ENCODE assay signal across 13 cellular contexts in the genomic region with DNA sequence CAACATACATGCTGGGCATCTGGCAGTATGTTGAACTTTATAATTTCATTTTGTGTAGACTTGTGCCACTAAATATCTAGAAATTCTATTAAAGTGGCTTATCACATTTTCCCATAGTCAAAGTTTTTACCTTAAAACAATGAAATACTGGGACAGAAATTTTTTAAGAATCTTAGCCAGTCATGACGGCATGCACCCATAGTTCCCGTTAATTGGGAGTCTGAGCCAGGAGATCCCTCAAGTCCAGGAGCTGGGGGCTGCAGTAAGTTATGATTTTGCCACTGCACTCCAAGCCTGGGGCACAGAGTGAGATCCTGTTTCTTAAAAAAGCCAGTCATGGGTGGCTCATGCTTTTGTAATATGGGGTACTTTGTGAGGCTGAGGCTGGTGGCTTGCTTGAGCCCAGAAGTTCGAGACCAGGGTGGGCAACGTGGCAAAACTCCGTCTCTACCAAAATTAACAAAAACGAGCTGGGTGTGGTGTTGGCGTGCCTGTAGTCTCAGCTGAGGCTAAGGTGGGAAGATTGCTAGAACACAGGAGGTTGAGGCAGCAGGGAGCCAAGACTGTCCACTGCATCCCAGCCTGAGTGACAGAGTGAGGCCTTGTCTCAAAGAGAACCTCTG. TPM values are rescaled to one million over a fixed set of nuclear protein-coding genes. Genes with fewer than 3 reads are reported as not detected.
DNase-seq lines count a peak whose midpoint lies in the region; ATAC-seq and TF ChIP-seq lines count a peak whose summit lies in the region.
"Had no signal": no experiment of that assay in that cellular context is flagged by ENCODE, and none has a peak within 500 bp of the region (broad histone marks: within the 10 kb centered on the region; RNA-seq: fewer than 3 reads in every experiment).

No MANE protein-coding gene starts in this region.

- peaks cover 0 to 1% of the 10 kb centered on the region in 2 donors for H3K27me3 Mint-ChIP-seq in CD8-positive, alpha-beta memory T cell
- peaks cover 12% of the 10 kb centered on the region for H3K27me3 Mint-ChIP-seq in activated naive CD8-positive, alpha-beta T cell treated with anti-CD3 and anti-CD28 coated beads for 36 hours
- H3K27me3 Mint-ChIP-seq in natural killer cell (ENCODE audit: low read depth in 2 of 2) = no peaks in the 10 kb centered on the region

- H3K4me2 ChIP-seq in IMR-90 (ENCODE audit: low read depth, low read length) = no peak overlapping the region

- H3K9ac ChIP-seq in IMR-90 (ENCODE audit: low read depth, low read length) = 0 out of 2 replicates have a peak overlapping the region, but pooled peaks have one; percentile 14

- no peak overlapping the region for H3K27ac ChIP-seq in CD8-positive, alpha-beta memory T cell (ENCODE audit: low read depth, low read length)
- H3K27ac ChIP-seq in IMR-90 (ENCODE audit: insufficient read depth, low read length) (peak overlapping the region; percentile 13; the same call in 1 of the 2 replicates), heart right ventricle (no peak overlapping the region)
- H3K27ac ChIP-seq: prostate gland, WERI-Rb-1 had no signal

- no peak for TF ChIP-seq POLR2A in IMR-90 (IDR thresholded peaks at IDR 0.05; ENCODE audit: low read depth, low read length)

- peaks cover 12 to 78% (median 28%) of the 10 kb centered on the region in 3 donors for H3K36me3 Mint-ChIP-seq in CD8-positive, alpha-beta memory T cell
- H3K36me3 Mint-ChIP-seq in activated naive CD8-positive, alpha-beta T cell treated with anti-CD3 and anti-CD28 coated beads for 36 hours = peaks cover 72% of the 10 kb centered on the region
- peaks cover 20% of the 10 kb centered on the region for H3K36me3 Mint-ChIP-seq in natural killer cell

- no peak overlapping the region for H2AFZ ChIP-seq in IMR-90 (replicated peaks; ENCODE audit: low read length, poor library complexity)

- peaks cover 40% of the 10 kb centered on the region for H3K4me1 ChIP-seq in CD8-positive, alpha-beta memory T cell (ENCODE audit: insufficient read depth, low read length)
- H3K4me1 ChIP-seq in IMR-90 (ENCODE audit: control insufficient read depth, insufficient read depth, low read length) (peaks cover 2% of the 10 kb centered on the region; the same call in 1 of the 2 replicates), heart right ventricle (peaks cover 2 to 53% (median 31%) of the 10 kb centered on the region in 9 donors)
- H3K4me1 ChIP-seq: prostate gland had no signal

- no peaks in the 10 kb centered on the region for H3K27me3 ChIP-seq in CD8-positive, alpha-beta memory T cell (ENCODE audit: insufficient read depth, low read length, poor library complexity, severe bottlenecking)
- no peaks in the 10 kb centered on the region for H3K27me3 ChIP-seq in IMR-90 (ENCODE audit: control insufficient read depth, insufficient read depth, low read length)
- no peaks in the 10 kb centered on the region for H3K27me3 ChIP-seq in heart right ventricle

- no peak overlapping the region for H3K14ac ChIP-seq in IMR-90 (replicated peaks; ENCODE audit: low read depth, low read length)

- in situ Hi-C loops in IMR-90 (cut with MboI; ENCODE audit: low sequenced_read_pairs) = no loop called here

- H3K9me3 ChIP-seq in CD8-positive, alpha-beta memory T cell (ENCODE audit: low read length) = no peaks in the 10 kb centered on the region
- H3K9me3 ChIP-seq in IMR-90 (ENCODE audit: control insufficient read depth, insufficient read depth, low read length) (no peaks in the 10 kb centered on the region), heart right ventricle (no peaks in the 10 kb centered on the region)
- H3K9me3 ChIP-seq: prostate gland had no signal

- TF ChIP-seq RAD21 in IMR-90 (IDR thresholded peaks at IDR 0.05; ENCODE audit: low read length) = no peak

- H2AK5ac ChIP-seq in IMR-90 (ENCODE audit: low read depth, low read length) = no peak overlapping the region

- peaks cover 22 to 40% of the 10 kb centered on the region in 2 experiments for H3K79me1 ChIP-seq in IMR-90 (ENCODE audit: low read depth in 1 of 2, low read length in 2 of 2)

- intact Hi-C loops in IMR-90 (cut with micrococcal nuclease) = no loop called here
- intact Hi-C loops in natural killer cell (cut with micrococcal nuclease) = loop anchor here (5.0 kb wide), 1 partner anchor 357 kb away; the partner anchor contains the start of genes SCN11A and WDR48
- intact Hi-C loops in heart right ventricle (cut with DNase I) = loop anchor here in 2 of 10 donors (5.0 kb wide), 2 partner anchors 38 to 898 kb away; partner anchors contain the start of gene EIF1B (in 1 of the 2)

- H3K9me1 ChIP-seq in IMR-90 (ENCODE audit: insufficient read depth, low read length) = peaks cover 8% of the 10 kb centered on the region; the same call in 1 of the 2 replicates

- H2BK15ac ChIP-seq in IMR-90 (ENCODE audit: low read depth, low read length) = no peak overlapping the region

- dilution Hi-C loops in IMR-90 (cut with HindIII; ENCODE audit: low sequenced_read_pairs, unreplicated experiment) = no loop called here

- POLR2A ChIA-PET in CD8-positive, alpha-beta memory T cell (lab: Charles Lee) = interaction anchor here (0.7 kb wide), 1 partner anchor 90 kb away, joined by 7 read pairs; no protein-coding TSS in a partner anchor
- POLR2A ChIA-PET in IMR-90 (lab: Charles Lee; ENCODE audit: unreplicated experiment) = interaction anchor here (0.6 kb wide), 1 partner anchor 117 kb away, joined by 4 read pairs; no protein-coding TSS in a partner anchor

- ATAC-seq in IMR-90 (ENCODE audit: low read depth) = no peak
- no peak for ATAC-seq in natural killer cell
- ATAC-seq in GM21447 (IDR thresholded peaks at IDR 0.05; ENCODE audit: unreplicated experiment) = no peak
- no peak for ATAC-seq in heart right ventricle

- no peak overlapping the region for H3K4ac ChIP-seq in IMR-90 (ENCODE audit: low read depth, low read length)

- peaks cover 44% of the 10 kb centered on the region for H3K36me3 ChIP-seq in CD8-positive, alpha-beta memory T cell (ENCODE audit: insufficient read depth, low read length)
- H3K36me3 ChIP-seq in IMR-90 (ENCODE audit: control insufficient read depth, insufficient read depth, low read length) (peaks cover 52% of the 10 kb centered on the region), heart right ventricle (peaks cover 0 to 70% (median 54%) of the 10 kb centered on the region in 9 donors)

- H4K91ac ChIP-seq in IMR-90 (ENCODE audit: insufficient read depth, low read depth, low read length) = no peak overlapping the region

- no peak for TF ChIP-seq CTCF in IMR-90 (conservative IDR thresholded peaks at IDR 0.05; ENCODE audit: low read depth, low read length)
- no peak for TF ChIP-seq CTCF in natural killer cell (IDR thresholded peaks at IDR 0.05)
- TF ChIP-seq CTCF in foreskin fibroblast (IDR thresholded peaks at IDR 0.05; ENCODE audit: low read depth, low read length) = no peak
- no peak for TF ChIP-seq CTCF in heart right ventricle (IDR thresholded peaks at IDR 0.05)

- H3K4me3 Mint-ChIP-seq in CD8-positive, alpha-beta memory T cell = peak overlapping the region; percentile 9 to 91 (median 50)
- H3K4me3 Mint-ChIP-seq in activated naive CD8-positive, alpha-beta T cell treated with anti-CD3 and anti-CD28 coated beads for 36 hours = peak overlapping the region; percentile 98
- peak overlapping the region; percentile 40 for H3K4me3 Mint-ChIP-seq in natural killer cell

- H2BK120ac ChIP-seq in IMR-90 (ENCODE audit: low read depth, low read length) = no peak overlapping the region

- H3K56ac ChIP-seq in IMR-90 (ENCODE audit: extremely low read depth, insufficient read depth, low read length) = no peak overlapping the region

- no peak for DNase-seq in CD8-positive, alpha-beta memory T cell
- DNase-seq in IMR-90 (no peak), natural killer cell (no peak), CD1c-positive myeloid dendritic cell (ENCODE audit: extremely low spot score) (no peak), foreskin fibroblast (no peak), heart right ventricle (no peak)
- no peak for DNase-seq in activated naive CD8-positive, alpha-beta T cell treated with anti-CD3 and anti-CD28 coated beads for 36 hours
- DNase-seq: NCI-H1436, OCI-M1, WERI-Rb-1 had no signal

- BruUV-seq in IMR-90 (replicated peaks; lab: Mats Ljungman, UMichigan) = no TSS peak

- no peak overlapping the region for H3K4me3 ChIP-seq in CD8-positive, alpha-beta memory T cell (ENCODE audit: low read length)
- H3K4me3 ChIP-seq in IMR-90 (ENCODE audit: insufficient read depth, low read depth, low read length) (no peak overlapping the region), foreskin fibroblast (ENCODE audit: low read depth in 1 of 2, low read length in 2 of 2) (no peak overlapping the region), heart right ventricle (no peak overlapping the region)
- H3K4me3 ChIP-seq: prostate gland had no signal

- H3K23ac ChIP-seq in IMR-90 (ENCODE audit: low read depth, low read length) = no peak overlapping the region

- no peak overlapping the region for H4K8ac ChIP-seq in IMR-90 (ENCODE audit: low read depth in 2 of 2, low read length in 2 of 2)

- CTCF ChIA-PET in CD8-positive, alpha-beta memory T cell (lab: Charles Lee) = interaction anchor here (4.1 kb wide), 1 partner anchor 7 kb away, joined by 26 read pairs; no protein-coding TSS in a partner anchor
- CTCF ChIA-PET in IMR-90 (lab: Yijun Ruan, JAX) = no interaction called here

- H2BK5ac ChIP-seq in IMR-90 (ENCODE audit: low read depth, low read length, poor library complexity, severe bottlenecking) = no peak overlapping the region

- H3K9me3 Mint-ChIP-seq in CD8-positive, alpha-beta memory T cell = no peaks in the 10 kb centered on the region
- peaks cover 4% of the 10 kb centered on the region for H3K9me3 Mint-ChIP-seq in activated naive CD8-positive, alpha-beta T cell treated with anti-CD3 and anti-CD28 coated beads for 36 hours
- no peaks in the 10 kb centered on the region for H3K9me3 Mint-ChIP-seq in natural killer cell

- H4K5ac ChIP-seq in IMR-90 (ENCODE audit: low read depth, low read length) = no peak overlapping the region

- H3K18ac ChIP-seq in IMR-90 (ENCODE audit: low read depth, low read length) = no peak overlapping the region

- WGBS in IMR-90 (ENCODE audit: extremely low coverage in 2 of 2, insufficient read length in 1 of 2), 2 experiments = 93% methylated on average over 3 of the region's 7 CpGs; no CpG with 5 or more reads in 1 of the 2 experiments
- 80 to 83% methylated on average over 7 of the region's 7 CpGs for WGBS in heart right ventricle, 2 donors

- peaks cover 48 to 63% (median 59%) of the 10 kb centered on the region in 3 donors for H3K4me1 Mint-ChIP-seq in CD8-positive, alpha-beta memory T cell
- H3K4me1 Mint-ChIP-seq in activated naive CD8-positive, alpha-beta T cell treated with anti-CD3 and anti-CD28 coated beads for 36 hours = peaks cover 40% of the 10 kb centered on the region
- peaks cover 41 to 43% of the 10 kb centered on the region in 2 donors for H3K4me1 Mint-ChIP-seq in natural killer cell

- H2AK9ac ChIP-seq in IMR-90 (replicated peaks; ENCODE audit: low read depth, low read length, poor library complexity) = no peak overlapping the region

- H4K20me1 ChIP-seq in IMR-90 (ENCODE audit: insufficient read depth, low read length) = peaks cover 52% of the 10 kb centered on the region

- no peak overlapping the region for H2BK20ac ChIP-seq in IMR-90 (ENCODE audit: low read depth, low read length)

- peak overlapping the region in 7 of 8 donors; percentile 33 to 98 (median 85) for H3K27ac Mint-ChIP-seq in CD8-positive, alpha-beta memory T cell
- H3K27ac Mint-ChIP-seq in activated naive CD8-positive, alpha-beta T cell treated with anti-CD3 and anti-CD28 coated beads for 36 hours = peak overlapping the region; percentile 100
- peak overlapping the region; percentile 61 to 98 for H3K27ac Mint-ChIP-seq in natural killer cell

RNA-seq across cellular contexts. Expression of gene RPSA, which starts 3.1 kb away (rescaled TPM):
- 1,000 to 10,000 TPM; 2,459 to 2,518 TPM for total RNA-seq in CD8-positive, alpha-beta memory T cell
- 1,046 TPM for polyA plus RNA-seq in CD8-positive, alpha-beta memory T cell
- total RNA-seq in IMR-90 (2012; rRNA removed) (1,415 and 1,531 TPM in 2 replicates), natural killer cell (100 to 1,000 TPM; 737 to 921 (median 821) TPM), heart right ventricle (100 to 1,000 TPM; 350 to 651 (median 384) TPM)
- polyA plus RNA-seq in IMR-90 (2012; rRNA removed) (2,710 and 2,851 TPM in 2 replicates), heart right ventricle (1,000 to 10,000 TPM in 1 of 2 donors, 100 to 1,000 TPM in 1; 877 to 1,493 TPM)
- 2,400 and 3,145 TPM in 2 replicates for polyA plus RNA-seq in IMR-90 (2012; cell fraction: cytosol; rRNA removed)
- 832 and 1,064 TPM in 2 replicates for polyA plus RNA-seq in IMR-90 (2012; cell fraction: nucleus; rRNA removed; ENCODE audit: low replicate concordance)
- 1,000 to 10,000 TPM; 2,531 to 2,622 TPM for total RNA-seq in activated naive CD8-positive, alpha-beta T cell treated with anti-CD3 and anti-CD28 coated beads for 36 hours

RNA-seq across cellular contexts. Expression of gene SLC25A38, which starts 26.5 kb away (rescaled TPM):
- total RNA-seq in CD8-positive, alpha-beta memory T cell = 10 to 100 TPM; 71.3 to 73.0 TPM
- 55.6 TPM for polyA plus RNA-seq in CD8-positive, alpha-beta memory T cell
- total RNA-seq in IMR-90 (2012; rRNA removed) (16.1 and 17.4 TPM in 2 replicates), natural killer cell (10 to 100 TPM; 40.0 to 44.7 (median 41.7) TPM), heart right ventricle (10 to 100 TPM in 9 of 10 donors, 1 to 10 TPM in 1; 9.7 to 25.8 (median 19.2) TPM)
- polyA plus RNA-seq in IMR-90 (2012; rRNA removed) (22.5 and 22.6 TPM in 2 replicates), heart right ventricle (10 to 100 TPM; 15.8 to 24.4 TPM)
- 14.0 and 19.3 TPM in 2 replicates for polyA plus RNA-seq in IMR-90 (2012; cell fraction: cytosol; rRNA removed)
- polyA plus RNA-seq in IMR-90 (2012; cell fraction: nucleus; rRNA removed; ENCODE audit: low replicate concordance) = 31.8 and 32.5 TPM in 2 replicates
- total RNA-seq in activated naive CD8-positive, alpha-beta T cell treated with anti-CD3 and anti-CD28 coated beads for 36 hours = 10 to 100 TPM; 43.2 to 44.1 TPM

RNA-seq across cellular contexts. Expression of gene MOBP, which starts 57.9 kb away (rescaled TPM):
- total RNA-seq in CD8-positive, alpha-beta memory T cell = not detected
- polyA plus RNA-seq in CD8-positive, alpha-beta memory T cell = not detected
- total RNA-seq in IMR-90 (2012; rRNA removed) (not detected in 2 replicates), natural killer cell (not detected), heart right ventricle (under 1 TPM in 4 of 10 donors, not detected in 6; 0.07 to 0.59 (median 0.15) TPM)
- polyA plus RNA-seq in IMR-90 (2012; rRNA removed) (not detected in 2 replicates), heart right ventricle (under 1 TPM in 1 of 2 donors, not detected in 1; 0.01 TPM)
- not detected in 2 replicates for polyA plus RNA-seq in IMR-90 (2012; cell fraction: cytosol; rRNA removed)
- not detected in 2 replicates for polyA plus RNA-seq in IMR-90 (2012; cell fraction: nucleus; rRNA removed; ENCODE audit: low replicate concordance)
- total RNA-seq in activated naive CD8-positive, alpha-beta T cell treated with anti-CD3 and anti-CD28 coated beads for 36 hours = not detected
- total RNA-seq: Daoy had no signal

Comparison
In these comparisons a context has a peak if more than half of its experiments do, and no peak if none do; other contexts are left out.
1. H3K4me3 Mint-ChIP-seq: peak in every context shown above with its lines; median percentile 98 in activated naive CD8-positive, alpha-beta T cell treated with anti-CD3 and anti-CD28 coated beads for 36 hours; 50 in CD8-positive, alpha-beta memory T cell; 40 in natural killer cell.